Comparison of ENCODE assay signal across 14 cellular contexts in the genomic region with DNA sequence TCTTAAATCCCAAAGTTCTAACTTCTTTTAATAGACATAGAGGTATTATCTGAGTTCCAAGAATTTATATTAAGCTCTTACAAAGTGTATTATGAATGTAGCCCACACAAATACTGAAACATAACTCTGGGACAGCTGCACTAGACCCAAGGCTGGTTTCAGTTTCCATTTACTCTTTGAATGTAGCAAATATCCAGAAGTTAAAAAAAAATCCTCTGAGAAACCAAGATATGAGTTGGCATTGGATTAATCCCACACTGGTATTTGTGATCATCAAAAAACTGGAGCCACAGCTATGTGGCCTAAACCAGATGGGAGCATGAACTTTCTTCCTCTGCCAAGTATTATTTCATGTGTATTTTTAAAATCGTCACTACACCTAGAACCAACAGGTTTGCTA. TPM values are rescaled to one million over a fixed set of nuclear protein-coding genes. Genes with fewer than 3 reads are reported as not detected.
A peak's percentile ranks its signal among the peaks of the same experiment; 100 is the strongest.
DNase-seq lines count a peak whose midpoint lies in the region; ATAC-seq and TF ChIP-seq lines count a peak whose summit lies in the region.
"Had no signal": no experiment of that assay in that cellular context is flagged by ENCODE, and none has a peak within 500 bp of the region (broad histone marks: within the 10 kb centered on the region; RNA-seq: fewer than 3 reads in every experiment).

No MANE protein-coding gene starts in this region.

- H3K9me3 ChIP-seq in sigmoid colon, result no peaks in the 10 kb centered on the region
- H3K9me3 ChIP-seq: gastroesophageal sphincter, neutrophil had no signal

- TF ChIP-seq EP300 in sigmoid colon (IDR thresholded peaks at IDR 0.05), result no peak

- DNase-seq in retinal pigment epithelial cell (ENCODE audit: low read depth), result peak; percentile 73
- DNase-seq in stimulated activated CD4-positive, alpha-beta T cell treated with anti-CD3 and anti-CD28 coated beads, Interleukin-4, amount 100 ng/mL, for 24 hours, result no peak
- DNase-seq in iPS-NIHi11 (ENCODE audit: low spot score), result no peak
- DNase-seq in sigmoid colon, result no peak
- DNase-seq: COR-L47; NCI-H187 treated with DMSO at 0.1 percent for 48 hours; stimulated activated naive CD8-positive, alpha-beta T cell treated with anti-CD3 and anti-CD28 coated beads, Interleukin-15, Interleukin-2, amounts not matched to agents 100 U/mL and 50 U/mL, for 24 hours had no signal

- no peaks in the 10 kb centered on the region for H3K36me3 ChIP-seq in sigmoid colon
- H3K36me3 ChIP-seq: gastroesophageal sphincter, neutrophil had no signal

- no peaks in the 10 kb centered on the region for H3K27me3 ChIP-seq in sigmoid colon
- H3K27me3 ChIP-seq: gastroesophageal sphincter, neutrophil had no signal

- no peak overlapping the region for H3K4me3 ChIP-seq in retinal pigment epithelial cell (ENCODE audit: low read length)
- no peak overlapping the region for H3K4me3 ChIP-seq in sigmoid colon
- H3K4me3 ChIP-seq: gastroesophageal sphincter had no signal

- H3K27ac ChIP-seq in sigmoid colon, result no peak overlapping the region
- H3K27ac ChIP-seq: gastroesophageal sphincter, neutrophil had no signal

- peak; percentile 58 for ATAC-seq in GM19023 (IDR thresholded peaks at IDR 0.05; ENCODE audit: unreplicated experiment)
- ATAC-seq in GM21786 (IDR thresholded peaks at IDR 0.05; ENCODE audit: unreplicated experiment), result peak; percentile 58
- ATAC-seq in HG03469 (IDR thresholded peaks at IDR 0.05; ENCODE audit: unreplicated experiment), result peak; percentile 80
- ATAC-seq: gastroesophageal sphincter; stimulated activated naive CD8-positive, alpha-beta T cell treated with anti-CD3 and anti-CD28 coated beads, Interleukin-15, Interleukin-2, amounts not matched to agents 100 U/mL and 50 U/mL, for 24 hours had no signal

- TF ChIP-seq CTCF in retinal pigment epithelial cell (conservative IDR thresholded peaks at IDR 0.05; ENCODE audit: low read depth, low read length) (no peak), sigmoid colon (IDR thresholded peaks at IDR 0.05) (no peak)

- 82 to 96% methylated on average over 1 of the region's 1 CpG for WGBS in sigmoid colon, 2 donors

- no peaks in the 10 kb centered on the region for H3K4me1 ChIP-seq in sigmoid colon
- H3K4me1 ChIP-seq: gastroesophageal sphincter had no signal

- TF ChIP-seq POLR2A in sigmoid colon (IDR thresholded peaks at IDR 0.05), result no peak

- intact Hi-C loops in sigmoid colon (cut with DNase I), result no loop called here

RNA-seq across cellular contexts. Expression of gene SMPX, which starts 23.6 kb away (rescaled TPM):
- 100 to 1,000 TPM in 1 of 4 donors, 10 to 100 TPM in 3; 23.4 to 111 (median 31.9) TPM for total RNA-seq in sigmoid colon
- 1 to 10 TPM in 1 of 3 donors, under 1 TPM in 1, not detected in 1; 0.89 to 4.8 TPM for polyA plus RNA-seq in sigmoid colon
- total RNA-seq: activated CD8-positive, alpha-beta memory T cell treated with anti-CD3 and anti-CD28 coated beads for 36 hours; T-helper 1 cell treated with Interleukin-12 subunit alpha and Interleukin-12 subunit beta and Interleukin-4 antibody, amounts not matched to agents 30 ng/mL and 1 ng/mL, for 36 hours had no signal

RNA-seq across cellular contexts. Expression of gene MBTPS2, which starts 57.9 kb away (rescaled TPM):
- 10 to 100 TPM in 3 of 4 donors, 1 to 10 TPM in 1; 9.9 to 15.8 (median 12.7) TPM for total RNA-seq in sigmoid colon
- polyA plus RNA-seq in sigmoid colon, result 1 to 10 TPM in 2 of 3 donors, under 1 TPM in 1; under 0.01 to 4.3 (median 1.2) TPM
